Comparison of ENCODE assay signal across 26 cellular contexts in the genomic region with DNA sequence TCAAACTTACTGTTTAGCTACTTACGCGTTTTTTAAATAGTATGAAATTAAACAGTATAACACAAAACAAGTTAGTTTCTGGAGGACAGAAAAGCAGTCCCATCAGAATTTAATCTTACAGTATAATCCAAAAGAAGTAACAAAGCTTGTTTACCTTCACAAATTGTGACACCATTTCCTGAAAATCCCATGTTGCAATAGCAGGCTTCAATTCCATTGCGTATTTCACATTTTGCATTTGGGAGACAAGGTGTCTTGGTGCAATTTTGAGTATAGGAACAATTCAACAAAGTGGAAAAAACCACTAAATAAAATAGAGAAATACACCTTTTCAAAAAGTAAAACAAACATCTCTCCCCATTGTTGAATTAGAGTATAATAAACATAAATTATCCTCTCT. TPM values are rescaled to one million over a fixed set of nuclear protein-coding genes. Genes with fewer than 3 reads are reported as not detected.
DNase-seq lines count a peak whose midpoint lies in the region; ATAC-seq and TF ChIP-seq lines count a peak whose summit lies in the region.
"Had no signal": no experiment of that assay in that cellular context is flagged by ENCODE, and none has a peak within 500 bp of the region (broad histone marks: within the 10 kb centered on the region; RNA-seq: fewer than 3 reads in every experiment).

No MANE protein-coding gene starts in this region.

- H3K4me3 Mint-ChIP-seq in naive thymus-derived CD4-positive, alpha-beta T cell, result no peak overlapping the region
- H3K4me3 Mint-ChIP-seq: activated naive CD4-positive, alpha-beta T cell treated with anti-CD3 and anti-CD28 coated beads, Interleukin-2, amount 10 ng/mL, durations not matched to agents 7 days and 5 days; T-helper 2 cell treated with Interferon-gamma antibody and Interleukin-4, amounts not matched to agents 5 μg/mL and 100 μg/mL, for 36 hours had no signal

- TF ChIP-seq CTCF in left ventricle myocardium inferior (IDR thresholded peaks at IDR 0.05; ENCODE audit: borderline replicate concordance) (no peak), esophagus muscularis mucosa (IDR thresholded peaks at IDR 0.05) (no peak), upper lobe of right lung (IDR thresholded peaks at IDR 0.05) (no peak), sigmoid colon (IDR thresholded peaks at IDR 0.05) (no peak)

- H3K4me3 ChIP-seq in left ventricle myocardium inferior, result peak overlapping the region; percentile 64
- H3K4me3 ChIP-seq in esophagus muscularis mucosa, result peak overlapping the region; percentile 37 to 40 (median 38)
- H3K4me3 ChIP-seq in mesenchymal stem cell (ENCODE audit: insufficient read depth in 1 of 2, low read depth in 1 of 2, low read length in 2 of 2), result peak overlapping the region in 1 of 2 experiments; percentile 83
- H3K4me3 ChIP-seq in upper lobe of right lung, result peak overlapping the region; percentile 41
- H3K4me3 ChIP-seq in sigmoid colon, result no peak overlapping the region
- no peak overlapping the region for H3K4me3 ChIP-seq in naive thymus-derived CD4-positive, alpha-beta T cell (ENCODE audit: low read length)
- H3K4me3 ChIP-seq: A549 had no signal

- no peak overlapping the region for H3K4ac ChIP-seq in mesenchymal stem cell (ENCODE audit: low read depth in 1 of 2, low read length in 2 of 2)

- H4K8ac ChIP-seq in mesenchymal stem cell (ENCODE audit: low read length), result no peak overlapping the region

- H2BK120ac ChIP-seq in mesenchymal stem cell (ENCODE audit: low read depth, low read length), result no peak overlapping the region

- H3K14ac ChIP-seq in mesenchymal stem cell (ENCODE audit: low read length in 2 of 2), result no peak overlapping the region

- H3K27ac ChIP-seq in left ventricle myocardium inferior (replicated peaks) (peak overlapping the region; percentile 88), esophagus muscularis mucosa (replicated peaks in 1 of 4) (peak overlapping the region; percentile 15 to 43 (median 42)), mesenchymal stem cell (ENCODE audit: low read length, poor library complexity, severe bottlenecking) (no peak overlapping the region), upper lobe of right lung (no peak overlapping the region), sigmoid colon (peak overlapping the region in 1 of 4 donors; percentile 55)
- no peak overlapping the region for H3K27ac ChIP-seq in naive thymus-derived CD4-positive, alpha-beta T cell (ENCODE audit: low read depth, low read length)
- H3K27ac ChIP-seq: A549, RWPE1, VCaP had no signal

- H3K36me3 ChIP-seq in left ventricle myocardium inferior, result no peaks in the 10 kb centered on the region
- H3K36me3 ChIP-seq in esophagus muscularis mucosa, result no peaks in the 10 kb centered on the region
- no peaks in the 10 kb centered on the region for H3K36me3 ChIP-seq in mesenchymal stem cell (ENCODE audit: control insufficient read depth in 1 of 2, insufficient read depth in 2 of 2, low read depth in 1 of 2, low read length in 2 of 2)
- no peaks in the 10 kb centered on the region for H3K36me3 ChIP-seq in upper lobe of right lung
- no peaks in the 10 kb centered on the region for H3K36me3 ChIP-seq in sigmoid colon
- H3K36me3 ChIP-seq in naive thymus-derived CD4-positive, alpha-beta T cell (ENCODE audit: control insufficient read depth in 2 of 3, insufficient read depth in 3 of 3, low read length in 3 of 3), result no peaks in the 10 kb centered on the region
- H3K36me3 ChIP-seq: BE2C had no signal

- no peak overlapping the region for H2BK12ac ChIP-seq in mesenchymal stem cell (ENCODE audit: low read length in 2 of 2)

- H2AFZ ChIP-seq in mesenchymal stem cell (ENCODE audit: low read depth, low read length), result no peak overlapping the region

- H3K9me3 Mint-ChIP-seq in naive thymus-derived CD4-positive, alpha-beta T cell, result peaks cover 0 to 10% (median 0%) of the 10 kb centered on the region in 11 donors
- H3K9me3 Mint-ChIP-seq: nephron had no signal

- no peak for DNase-seq in left ventricle myocardium inferior
- DNase-seq in Right ventricle myocardium superior, result no peak
- no peak for DNase-seq in esophagus muscularis mucosa (ENCODE audit: extremely low spot score)
- DNase-seq in mesenchymal stem cell, result peak; percentile 14
- DNase-seq in upper lobe of right lung, result no peak
- DNase-seq in HT-29 (ENCODE audit: low spot score), result no peak
- DNase-seq in sigmoid colon, result no peak
- DNase-seq in naive thymus-derived CD4-positive, alpha-beta T cell, result no peak
- DNase-seq: activated naive CD4-positive, alpha-beta T cell treated with anti-CD3 and anti-CD28 coated beads, Interleukin-2, amount 10 ng/mL, durations not matched to agents 7 days and 5 days; anterior cingulate cortex; BE2C; DMS53; effector CD4-positive, alpha-beta T cell; IMR-90; NCI-H1092; NCI-H1930; NCI-H345; NCI-H774; posterior cingulate gyrus had no signal

- H2AK5ac ChIP-seq in mesenchymal stem cell (ENCODE audit: low read length, severe bottlenecking), result no peak overlapping the region

- no peak overlapping the region for H2BK15ac ChIP-seq in mesenchymal stem cell (ENCODE audit: low read depth, poor library complexity, severe bottlenecking)

- no peaks in the 10 kb centered on the region for H3K9me3 ChIP-seq in left ventricle myocardium inferior (replicated peaks)
- H3K9me3 ChIP-seq in esophagus muscularis mucosa, result no peaks in the 10 kb centered on the region
- no peaks in the 10 kb centered on the region for H3K9me3 ChIP-seq in mesenchymal stem cell (ENCODE audit: control insufficient read depth, low read length)
- no peaks in the 10 kb centered on the region for H3K9me3 ChIP-seq in upper lobe of right lung
- peaks cover 0 to 5% (median 0%) of the 10 kb centered on the region in 4 donors for H3K9me3 ChIP-seq in sigmoid colon
- H3K9me3 ChIP-seq in naive thymus-derived CD4-positive, alpha-beta T cell (ENCODE audit: control insufficient read depth in 2 of 3, low read length in 3 of 3), result no peaks in the 10 kb centered on the region
- H3K9me3 ChIP-seq: A549, BE2C had no signal

- TF ChIP-seq EP300 in esophagus muscularis mucosa (IDR thresholded peaks at IDR 0.05) (no peak), sigmoid colon (IDR thresholded peaks at IDR 0.05) (no peak)

- CTCF ChIA-PET in naive thymus-derived CD4-positive, alpha-beta T cell (lab: Charles Lee), result no interaction called here

- H3K18ac ChIP-seq in mesenchymal stem cell (ENCODE audit: low read depth in 1 of 2, low read length in 2 of 2), result no peak overlapping the region

- H3K4me1 ChIP-seq in left ventricle myocardium inferior (peaks cover 9% of the 10 kb centered on the region), esophagus muscularis mucosa (peaks cover 0 to 6% (median 0%) of the 10 kb centered on the region in 4 donors), mesenchymal stem cell (ENCODE audit: control insufficient read depth, insufficient read depth, low read depth, low read length) (peaks cover 4% of the 10 kb centered on the region), upper lobe of right lung (no peaks in the 10 kb centered on the region), sigmoid colon (no peaks in the 10 kb centered on the region)
- H3K4me1 ChIP-seq in naive thymus-derived CD4-positive, alpha-beta T cell (ENCODE audit: control insufficient read depth in 2 of 2, insufficient read depth in 2 of 2, low read length in 2 of 2), result no peaks in the 10 kb centered on the region
- H3K4me1 ChIP-seq: A549, BE2C had no signal

- no peak overlapping the region for H3K27ac Mint-ChIP-seq in naive thymus-derived CD4-positive, alpha-beta T cell
- H3K27ac Mint-ChIP-seq: activated naive CD4-positive, alpha-beta T cell treated with anti-CD3 and anti-CD28 coated beads, Interleukin-2, amount 10 ng/mL, durations not matched to agents 7 days and 5 days; nephron; T-helper 2 cell treated with Interferon-gamma antibody and Interleukin-4, amounts not matched to agents 5 μg/mL and 100 μg/mL, for 36 hours had no signal

- H3K9ac ChIP-seq in mesenchymal stem cell (ENCODE audit: low read length), result peak overlapping the region; percentile 91

- H3K23ac ChIP-seq in mesenchymal stem cell (ENCODE audit: low read length in 2 of 2), result no peak overlapping the region

- no peaks in the 10 kb centered on the region for H3K4me1 Mint-ChIP-seq in naive thymus-derived CD4-positive, alpha-beta T cell
- H3K4me1 Mint-ChIP-seq: activated naive CD4-positive, alpha-beta T cell treated with anti-CD3 and anti-CD28 coated beads, Interleukin-2, amount 10 ng/mL, durations not matched to agents 7 days and 5 days; nephron had no signal

- ATAC-seq in Right ventricle myocardium superior (ENCODE audit: poor library complexity) (no peak), upper lobe of right lung (no peak)
- ATAC-seq in naive thymus-derived CD4-positive, alpha-beta T cell, result no peak
- ATAC-seq: A549, esophagus mucosa had no signal

- H3K27me3 Mint-ChIP-seq in naive thymus-derived CD4-positive, alpha-beta T cell, result peaks cover 0 to 11% (median 6%) of the 10 kb centered on the region in 5 donors

- H3K36me3 Mint-ChIP-seq in naive thymus-derived CD4-positive, alpha-beta T cell, result no peaks in the 10 kb centered on the region
- H3K36me3 Mint-ChIP-seq: activated naive CD4-positive, alpha-beta T cell treated with anti-CD3 and anti-CD28 coated beads, Interleukin-2, amount 10 ng/mL, durations not matched to agents 7 days and 5 days had no signal

- TF ChIP-seq POLR2A in esophagus muscularis mucosa (IDR thresholded peaks at IDR 0.05; ENCODE audit: low read depth) (no peak), sigmoid colon (IDR thresholded peaks at IDR 0.05) (no peak)

- H3K27me3 ChIP-seq in left ventricle myocardium inferior (ENCODE audit: low read depth) (peaks cover 12% of the 10 kb centered on the region), esophagus muscularis mucosa (peaks cover 0 to 4% (median 0%) of the 10 kb centered on the region in 4 donors), mesenchymal stem cell (ENCODE audit: control insufficient read depth in 1 of 2, insufficient read depth in 1 of 2, low read length in 2 of 2) (no peaks in the 10 kb centered on the region), upper lobe of right lung (peaks cover 5% of the 10 kb centered on the region), sigmoid colon (peaks cover 0 to 14% (median 8%) of the 10 kb centered on the region in 3 donors)
- H3K27me3 ChIP-seq in naive thymus-derived CD4-positive, alpha-beta T cell (ENCODE audit: control insufficient read depth in 2 of 2, insufficient read depth in 2 of 2, low read length in 2 of 2), result no peaks in the 10 kb centered on the region
- H3K27me3 ChIP-seq: BE2C had no signal

- no peak overlapping the region for H2BK5ac ChIP-seq in mesenchymal stem cell (ENCODE audit: low read depth, low read length, poor library complexity, severe bottlenecking)

- intact Hi-C loops in left ventricle myocardium inferior (cut with micrococcal nuclease) (no loop called here), Right ventricle myocardium superior (cut with DNase I) (no loop called here), esophagus muscularis mucosa (cut with DNase I) (no loop called here), upper lobe of right lung (cut with DNase I) (no loop called here), sigmoid colon (cut with DNase I) (no loop called here)
- intact Hi-C loops in naive thymus-derived CD4-positive, alpha-beta T cell (cut with micrococcal nuclease), result no loop called here

- no peak overlapping the region for H3K4me2 ChIP-seq in mesenchymal stem cell (ENCODE audit: low read length, poor library complexity, severe bottlenecking)
- H3K4me2 ChIP-seq: A549 had no signal

- WGBS in esophagus muscularis mucosa, result 86% methylated on average over 3 of the region's 3 CpGs
- no CpG with 5 or more reads among the region's 3 CpGs for WGBS in mesenchymal stem cell
- WGBS in sigmoid colon, 2 donors, result 95% methylated on average over 3 of the region's 3 CpGs

- POLR2A ChIA-PET in naive thymus-derived CD4-positive, alpha-beta T cell (lab: Charles Lee), result no interaction called here

- no peak overlapping the region for H4K91ac ChIP-seq in mesenchymal stem cell (ENCODE audit: low read length)

- H3K79me1 ChIP-seq in mesenchymal stem cell (replicated peaks; ENCODE audit: low read length, poor library complexity, severe bottlenecking), result no peaks in the 10 kb centered on the region

RNA-seq across cellular contexts. Expression of a gene that starts 1.6 kb away (rescaled TPM):
- total RNA-seq in left ventricle myocardium inferior (19.3 TPM), Right ventricle myocardium superior (18.3 TPM), esophagus muscularis mucosa (10 to 100 TPM; 18.7 to 34.9 (median 32.6) TPM), upper lobe of right lung (31.9 TPM), sigmoid colon (1 to 10 TPM; 6.7 to 9.3 (median 8.1) TPM)
- 11.6 TPM for polyA plus RNA-seq in mesenchymal stem cell (2013, experiment 1 of 2)
- 12.6 TPM for polyA plus RNA-seq in mesenchymal stem cell (2013, experiment 2 of 2)
- total RNA-seq in HT-29 (2014; rRNA removed; shearing (Covaris generic)), result 0.26 TPM in 1 of 2 replicates, not detected in the other
- 1 to 10 TPM in 1 of 3 donors, under 1 TPM in 2; 0.60 to 4.4 (median 0.92) TPM for polyA plus RNA-seq in sigmoid colon
- not detected for total RNA-seq in naive thymus-derived CD4-positive, alpha-beta T cell
- polyA plus RNA-seq in naive thymus-derived CD4-positive, alpha-beta T cell, result not detected
- total RNA-seq: mononuclear cell had no signal
- polyA plus RNA-seq: A549 had no signal

Comparison
In these comparisons a context has a peak if more than half of its experiments do, and no peak if none do; other contexts are left out.
1. H3K27ac ChIP-seq: peak in left ventricle myocardium inferior (single experiment) and esophagus muscularis mucosa (4 of 4); none in mesenchymal stem cell (single experiment), upper lobe of right lung (single experiment) and naive thymus-derived CD4-positive, alpha-beta T cell (single experiment).
2. H3K4me3 ChIP-seq: peak in left ventricle myocardium inferior (single experiment), esophagus muscularis mucosa (4 of 4) and upper lobe of right lung (single experiment); none in sigmoid colon (0 of 4) and naive thymus-derived CD4-positive, alpha-beta T cell (single experiment).